Comparison of ENCODE assay signal across 20 cellular contexts in genomic region chr14:100649173-100649519, GRCh38.
DNase-seq lines count a peak whose midpoint lies in the region; ATAC-seq, FAIRE-seq and TF ChIP-seq lines count a peak whose summit lies in the region.
"Had no signal": no experiment of that assay in that cellular context is flagged by ENCODE, and none has a peak within 500 bp of the region (broad histone marks: within the 10 kb centered on the region; RNA-seq: fewer than 3 reads in every experiment).

No MANE protein-coding gene starts in this region.

- no peaks in the 10 kb centered on the region for H3K9me1 ChIP-seq in endothelial cell of umbilical vein (replicated peaks; ENCODE audit: control insufficient read depth, extremely low read depth, insufficient read depth, low read length)

- CTCF ChIA-PET in endothelial cell of umbilical vein (lab: Charles Lee): interaction anchor here (1.2 to 1.3 kb wide), 2 partner anchors 179 to 264 kb away, joined by 4 read pairs; no protein-coding TSS in a partner anchor
- CTCF ChIA-PET in T-cell (lab: Charles Lee): interaction anchor here in 1 of 2 donors (0.7 kb wide), 1 partner anchor 970 kb away, joined by 3 read pairs; no protein-coding TSS in a partner anchor

- H3K9ac ChIP-seq in GM23248: no peak overlapping the region
- no peak overlapping the region for H3K9ac ChIP-seq in endothelial cell of umbilical vein (replicated peaks; ENCODE audit: extremely low read depth, insufficient read depth, low read length)
- no peak overlapping the region for H3K9ac ChIP-seq in endodermal cell (ENCODE audit: extremely low read depth, low read length, poor library complexity, severe bottlenecking)
- H3K9ac ChIP-seq: BLaER1 had no signal

- in situ Hi-C loops in GM23248 (cut with MboI): loop anchor here (25.0 kb wide), 1 partner anchor 237 kb away; no protein-coding TSS in a partner anchor

- H3K79me2 ChIP-seq in GM23248 (ENCODE audit: insufficient read depth) (no peaks in the 10 kb centered on the region), endothelial cell of umbilical vein (ENCODE audit: control insufficient read depth, insufficient read depth, low read length) (no peaks in the 10 kb centered on the region), osteoblast (ENCODE audit: insufficient read depth, low read length) (no peaks in the 10 kb centered on the region)

- H4K20me1 ChIP-seq in GM23248 (ENCODE audit: insufficient read depth) (no peaks in the 10 kb centered on the region), endothelial cell of umbilical vein (replicated peaks; ENCODE audit: control insufficient read depth, extremely low read depth, insufficient read depth, low read length) (no peaks in the 10 kb centered on the region), osteoblast (ENCODE audit: insufficient read depth, low read length) (no peaks in the 10 kb centered on the region)
- H4K20me1 ChIP-seq: BLaER1 had no signal

- no peak overlapping the region for H3K4me2 ChIP-seq in GM23248 (ENCODE audit: unreplicated experiment)
- H3K4me2 ChIP-seq in endothelial cell of umbilical vein (ENCODE audit: insufficient read depth, low read length): no peak overlapping the region
- H3K4me2 ChIP-seq in osteoblast (ENCODE audit: insufficient read depth, low read length): no peak overlapping the region
- H3K4me2 ChIP-seq: BLaER1 had no signal

- no peak overlapping the region for H3K4me3 ChIP-seq in GM23248
- H3K4me3 ChIP-seq in endothelial cell of umbilical vein (replicated peaks in 1 of 3; ENCODE audit: insufficient read depth in 1 of 3, low read depth in 1 of 3, low read length in 3 of 3): no peak overlapping the region
- no peak overlapping the region for H3K4me3 ChIP-seq in osteoblast (ENCODE audit: insufficient read depth, low read length)
- H3K4me3 ChIP-seq in endodermal cell (ENCODE audit: low read length): no peak overlapping the region
- H3K4me3 ChIP-seq: BLaER1, psoas muscle, thyroid gland had no signal

- intact Hi-C loops in endothelial cell of umbilical vein (cut with micrococcal nuclease): loop anchor here (5.0 kb wide), 1 partner anchor 978 kb away; no protein-coding TSS in a partner anchor

- no peaks in the 10 kb centered on the region for H3K9me3 Mint-ChIP-seq in activated naive CD8-positive, alpha-beta T cell treated with anti-CD3 and anti-CD28 coated beads for 36 hours
- H3K9me3 Mint-ChIP-seq in T-cell (peaks cover 0 to 4% (median 0%) of the 10 kb centered on the region in 3 donors), endodermal cell (peaks cover 2% of the 10 kb centered on the region)
- H3K9me3 Mint-ChIP-seq: central memory CD8-positive, alpha-beta T cell; natural killer cell treated with Interleukin-12 subunit alpha and Interleukin-12 subunit beta and Interleukin-15 and Interleukin-18, amount 100 ng/mL, for 72 hours had no signal

- no peak for TF ChIP-seq POLR2A in endothelial cell of umbilical vein (IDR thresholded peaks at IDR 0.05; ENCODE audit: low read depth, low read length)

- no peak overlapping the region for H3K4me3 Mint-ChIP-seq in activated naive CD8-positive, alpha-beta T cell treated with anti-CD3 and anti-CD28 coated beads for 36 hours
- H3K4me3 Mint-ChIP-seq in T-cell (no peak overlapping the region), endodermal cell (no peak overlapping the region)
- H3K4me3 Mint-ChIP-seq: central memory CD8-positive, alpha-beta T cell; natural killer cell treated with Interleukin-12 subunit alpha and Interleukin-12 subunit beta and Interleukin-15 and Interleukin-18, amount 100 ng/mL, for 72 hours; T-helper 2 cell treated with Interferon-gamma antibody and Interleukin-4, amounts not matched to agents 5 μg/mL and 100 μg/mL, for 36 hours had no signal

- peaks cover 7% of the 10 kb centered on the region for H3K27me3 Mint-ChIP-seq in activated naive CD8-positive, alpha-beta T cell treated with anti-CD3 and anti-CD28 coated beads for 36 hours
- peaks cover 0 to 5% of the 10 kb centered on the region in 2 donors for H3K27me3 Mint-ChIP-seq in T-cell
- peaks cover 22% of the 10 kb centered on the region for H3K27me3 Mint-ChIP-seq in endodermal cell (ENCODE audit: insufficient read depth)

- 0 out of 2 replicates have a peak, but pooled peaks cover 6% of the 10 kb centered on the region for H3F3A ChIP-seq in GM23248 (ENCODE audit: insufficient read depth)

- H3K27ac Mint-ChIP-seq in activated naive CD8-positive, alpha-beta T cell treated with anti-CD3 and anti-CD28 coated beads for 36 hours: no peak overlapping the region
- H3K27ac Mint-ChIP-seq in T-cell: no peak overlapping the region
- H3K27ac Mint-ChIP-seq in endodermal cell: no peak overlapping the region
- H3K27ac Mint-ChIP-seq: natural killer cell treated with Interleukin-12 subunit alpha and Interleukin-12 subunit beta and Interleukin-15 and Interleukin-18, amount 100 ng/mL, for 72 hours; T-helper 2 cell treated with Interferon-gamma antibody and Interleukin-4, amounts not matched to agents 5 μg/mL and 100 μg/mL, for 36 hours had no signal

- H3K27me3 ChIP-seq in GM23248 (replicated peaks; ENCODE audit: insufficient read depth) (no peaks in the 10 kb centered on the region), endothelial cell of umbilical vein (ENCODE audit: control insufficient read depth in 2 of 2, insufficient read depth in 2 of 2, low read length in 2 of 2) (peaks cover 4 to 10% of the 10 kb centered on the region in 2 experiments), osteoblast (ENCODE audit: insufficient read depth, low read length) (no peaks in the 10 kb centered on the region), endodermal cell (ENCODE audit: control insufficient read depth, insufficient read depth, low read length, poor library complexity, severe bottlenecking) (peaks cover 7% of the 10 kb centered on the region)
- H3K27me3 ChIP-seq: BLaER1, thyroid gland had no signal

- no peak for TF ChIP-seq CTCF in endothelial cell of umbilical vein (IDR thresholded peaks at IDR 0.05; ENCODE audit: extremely low read depth in 1 of 2, insufficient read depth in 1 of 2, low read depth in 1 of 2, low read length in 2 of 2)
- no peak for TF ChIP-seq CTCF in osteoblast (IDR thresholded peaks at IDR 0.05; ENCODE audit: extremely low read depth, low read depth, low read length)
- no peak for TF ChIP-seq CTCF in endodermal cell (conservative IDR thresholded peaks at IDR 0.05)

- H3K9me2 ChIP-seq in GM23248 (ENCODE audit: insufficient read depth): no peaks in the 10 kb centered on the region

- BruUV-seq in endothelial cell of umbilical vein (replicated peaks; lab: Mats Ljungman, UMichigan): no TSS peak

- ATAC-seq in HG03342 (IDR thresholded peaks at IDR 0.05; ENCODE audit: unreplicated experiment): no peak
- no peak for ATAC-seq in T-cell (replicated peaks in 1 of 4)
- ATAC-seq: natural killer cell treated with Interleukin-12 subunit alpha and Interleukin-12 subunit beta and Interleukin-15 and Interleukin-18, amount 100 ng/mL, for 72 hours; psoas muscle had no signal

- no peak for FAIRE-seq in endothelial cell of umbilical vein (lab: Jason Lieb, UNC)
- FAIRE-seq: D721Med had no signal

- H3K27ac ChIP-seq in GM23248 (no peak overlapping the region), endothelial cell of umbilical vein (ENCODE audit: insufficient read depth, low read depth, low read length) (no peak overlapping the region), osteoblast (ENCODE audit: low read depth, low read length) (no peak overlapping the region), endodermal cell (ENCODE audit: low read depth, low read length) (no peak overlapping the region)
- H3K27ac ChIP-seq: BLaER1, psoas muscle, thyroid gland had no signal

- POLR2A ChIA-PET in endothelial cell of umbilical vein (lab: Charles Lee): no interaction called here
- POLR2A ChIA-PET in T-cell (lab: Charles Lee): no interaction called here

- H3K36me3 Mint-ChIP-seq in activated naive CD8-positive, alpha-beta T cell treated with anti-CD3 and anti-CD28 coated beads for 36 hours: no peaks in the 10 kb centered on the region
- H3K36me3 Mint-ChIP-seq in T-cell (no peaks in the 10 kb centered on the region), endodermal cell (ENCODE audit: low read depth) (no peaks in the 10 kb centered on the region)

- H3K36me3 ChIP-seq in GM23248 (ENCODE audit: low read depth) (no peaks in the 10 kb centered on the region), endothelial cell of umbilical vein (ENCODE audit: control insufficient read depth in 2 of 2, extremely low read depth in 1 of 2, insufficient read depth in 2 of 2, low read length in 2 of 2) (no peaks in the 10 kb centered on the region), osteoblast (ENCODE audit: insufficient read depth, low read length) (no peaks in the 10 kb centered on the region), endodermal cell (ENCODE audit: control insufficient read depth, insufficient read depth, low read length) (no peaks in the 10 kb centered on the region)
- H3K36me3 ChIP-seq: BLaER1, thyroid gland had no signal

- H2AFZ ChIP-seq in GM23248 (no peak overlapping the region), endothelial cell of umbilical vein (ENCODE audit: low read depth, low read length) (no peak overlapping the region), osteoblast (ENCODE audit: low read length) (no peak overlapping the region)

- dilution Hi-C loops in endothelial cell of umbilical vein (cut with MboI; ENCODE audit: extremely low pct_ligation_motif_present, low sequenced_read_pairs): no loop called here

- peaks cover 23% of the 10 kb centered on the region for H3K4me1 Mint-ChIP-seq in activated naive CD8-positive, alpha-beta T cell treated with anti-CD3 and anti-CD28 coated beads for 36 hours
- peaks cover 23 to 27% (median 24%) of the 10 kb centered on the region in 3 donors for H3K4me1 Mint-ChIP-seq in T-cell
- peaks cover 12% of the 10 kb centered on the region for H3K4me1 Mint-ChIP-seq in endodermal cell

- 59 to 61% methylated on average over 1 of the region's 1 CpG for WGBS in GM23248 (ENCODE audit: low coverage in 1 of 2, low lambda C conversion rate in 2 of 2, missing lambda C conversion rate in 2 of 2), 2 experiments
- 93 to 100% methylated on average over 1 of the region's 1 CpG for WGBS in endodermal cell (ENCODE audit: insufficient coverage in 1 of 2, insufficient read length in 1 of 2), 2 experiments

- H3K9me3 ChIP-seq in GM23248 (ENCODE audit: low read depth): no peaks in the 10 kb centered on the region
- no peaks in the 10 kb centered on the region for H3K9me3 ChIP-seq in endothelial cell of umbilical vein (replicated peaks; ENCODE audit: control insufficient read depth, insufficient read depth, low read length)
- no peaks in the 10 kb centered on the region for H3K9me3 ChIP-seq in osteoblast (ENCODE audit: low read depth, low read length)
- peaks cover 11% of the 10 kb centered on the region for H3K9me3 ChIP-seq in endodermal cell (ENCODE audit: control insufficient read depth, low read length)
- H3K9me3 ChIP-seq: BLaER1, psoas muscle, thyroid gland had no signal

- H3K4me1 ChIP-seq in GM23248 (ENCODE audit: insufficient read depth) (peaks cover 10% of the 10 kb centered on the region), endothelial cell of umbilical vein (ENCODE audit: control insufficient read depth, extremely low read depth, insufficient read depth, low read length) (peaks cover 14% of the 10 kb centered on the region), osteoblast (ENCODE audit: insufficient read depth, low read length) (peaks cover 18% of the 10 kb centered on the region), endodermal cell (ENCODE audit: control insufficient read depth, insufficient read depth, low read length) (peaks cover 9% of the 10 kb centered on the region)
- H3K4me1 ChIP-seq: psoas muscle had no signal

- DNase-seq in GM23248: peak; percentile 61
- peak; percentile 23 for DNase-seq in RKO (ENCODE audit: low spot score)
- peak; percentile 61 for DNase-seq in endothelial cell of umbilical vein (ENCODE audit: low read depth, low spot score)
- peak; percentile 36 for DNase-seq in osteoblast (ENCODE audit: insufficient read length, low spot score, missing footprints)
- DNase-seq in activated naive CD8-positive, alpha-beta T cell treated with anti-CD3 and anti-CD28 coated beads for 36 hours: no peak
- no peak for DNase-seq in T-cell
- no peak for DNase-seq in endodermal cell
- DNase-seq: H7, mammary epithelial cell, NCI-H2081, NCI-H524, psoas muscle, SHP77 treated with DMSO at 0.1 percent for 48 hours, thyroid gland had no signal

Comparison
In these comparisons a context has a peak if more than half of its experiments do, and no peak if none do; other contexts are left out.
1. DNase-seq: peak in GM23248 (single experiment), RKO (single experiment), endothelial cell of umbilical vein (single experiment) and osteoblast (single experiment); none in activated naive CD8-positive, alpha-beta T cell treated with anti-CD3 and anti-CD28 coated beads for 36 hours (single experiment), T-cell (0 of 34) and endodermal cell (single experiment).